Comparison of ENCODE assay signal across 14 cellular contexts in the genomic region with DNA sequence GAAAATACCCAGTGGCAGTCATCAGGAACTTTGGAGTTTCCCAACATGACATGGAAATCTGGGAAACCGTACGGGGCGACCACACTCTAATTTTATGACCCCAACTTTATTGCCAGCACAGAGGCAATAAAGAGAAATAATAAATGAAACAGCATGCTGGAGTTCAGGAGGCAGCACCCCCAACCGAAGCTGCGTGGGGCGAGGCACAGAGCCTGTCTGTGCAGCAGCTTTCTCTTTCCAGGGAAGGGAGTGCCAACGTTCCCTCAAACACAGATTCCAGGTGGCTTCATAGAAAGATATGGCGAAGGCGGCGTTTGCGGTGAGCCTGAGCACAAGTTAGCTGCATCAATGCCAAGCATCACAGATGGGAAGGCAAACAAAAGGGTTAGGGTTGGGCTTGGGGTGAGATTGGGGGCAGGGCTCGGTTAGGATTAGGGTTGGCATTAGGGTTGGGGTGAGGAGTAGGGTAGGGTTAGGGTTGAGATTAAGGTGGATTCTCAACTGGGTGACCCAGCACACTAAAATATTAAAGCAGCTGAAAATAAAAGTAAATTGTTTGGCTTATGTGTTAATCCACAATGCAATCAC.
DNase-seq lines count a peak whose midpoint lies in the region; ATAC-seq and TF ChIP-seq lines count a peak whose summit lies in the region.
"Had no signal": no experiment of that assay in that cellular context is flagged by ENCODE, and none has a peak within 500 bp of the region (broad histone marks: within the 10 kb centered on the region; RNA-seq: fewer than 3 reads in every experiment).

No MANE protein-coding gene starts in this region.

- 46 to 54% methylated on average over 12 of the region's 12 CpGs for WGBS in esophagus, 2 donors
- 23 to 43% methylated on average over 8 to 12 of the region's 12 CpGs for WGBS in transverse colon (ENCODE audit: low coverage in 1 of 2), 2 donors
- WGBS in psoas muscle, 3 donors = 48 to 74% (median 49%) methylated on average over 12 of the region's 12 CpGs

- in situ Hi-C loops in transverse colon (cut with MboI; ENCODE audit: low pct_ligation_motif_present in 1 of 4, low pct_unique_long_range_greater_than_20kb in 1 of 4, low sequenced_read_pairs in 3 of 4) = no loop called here

- H3K9me3 ChIP-seq in Peyer's patch (peaks cover 0 to 7% (median 0%) of the 10 kb centered on the region in 4 donors), esophagus (ENCODE audit: control insufficient read depth in 2 of 2, insufficient read depth in 1 of 2, low read depth in 1 of 2, low read length in 1 of 2) (peaks cover 7 to 11% of the 10 kb centered on the region in 2 donors), muscle layer of colon (ENCODE audit: low read length) (peaks cover 8% of the 10 kb centered on the region), transverse colon (peaks cover 0 to 6% of the 10 kb centered on the region in 2 donors), psoas muscle (peaks cover 5% of the 10 kb centered on the region)

- peaks cover 4 to 10% of the 10 kb centered on the region in 2 donors for H3K9me3 Mint-ChIP-seq in activated T-cell treated with anti-CD3 and anti-CD28 coated beads, Interleukin-2, amount 50 U/mL, for 72 hours

- peaks cover 0 to 12% (median 0%) of the 10 kb centered on the region in 4 donors for H3K4me1 ChIP-seq in Peyer's patch
- H3K4me1 ChIP-seq in esophagus (ENCODE audit: control insufficient read depth in 2 of 2, insufficient read depth in 2 of 2, low read length in 1 of 2) = peaks cover 4 to 7% of the 10 kb centered on the region in 2 donors
- H3K4me1 ChIP-seq in muscle layer of colon (ENCODE audit: insufficient read depth, low read length) = peaks cover 5% of the 10 kb centered on the region
- peaks cover 3 to 21% (median 19%) of the 10 kb centered on the region in 4 donors for H3K4me1 ChIP-seq in transverse colon
- no peaks in the 10 kb centered on the region for H3K4me1 ChIP-seq in psoas muscle
- H3K4me1 ChIP-seq: ascending aorta had no signal

- H3K36me3 ChIP-seq in Peyer's patch (no peaks in the 10 kb centered on the region), esophagus (ENCODE audit: control insufficient read depth in 2 of 2, insufficient read depth in 2 of 2, low read length in 1 of 2) (no peaks in the 10 kb centered on the region), muscle layer of colon (ENCODE audit: insufficient read depth, low read length) (no peaks in the 10 kb centered on the region), transverse colon (no peaks in the 10 kb centered on the region), psoas muscle (ENCODE audit: insufficient read depth in 1 of 2, low read depth in 1 of 2) (no peaks in the 10 kb centered on the region)
- H3K36me3 ChIP-seq: ascending aorta had no signal

- H3K4me1 Mint-ChIP-seq in activated T-cell treated with anti-CD3 and anti-CD28 coated beads, Interleukin-2, amount 50 U/mL, for 72 hours (ENCODE audit: low read depth) = no peaks in the 10 kb centered on the region

- no peak overlapping the region for H3K4me3 Mint-ChIP-seq in activated T-cell treated with anti-CD3 and anti-CD28 coated beads, Interleukin-2, amount 50 U/mL, for 72 hours
- H3K4me3 Mint-ChIP-seq: activated CD8-positive, alpha-beta T cell treated with anti-CD3 and anti-CD28 coated beads for 36 hours had no signal

- peak overlapping the region in 3 of 4 donors; percentile 51 to 73 (median 70) for H3K27ac ChIP-seq in Peyer's patch
- peak overlapping the region; percentile 67 to 75 for H3K27ac ChIP-seq in esophagus (ENCODE audit: low read depth in 2 of 2, low read length in 1 of 2)
- H3K27ac ChIP-seq in muscle layer of colon (ENCODE audit: low read depth, low read length) = peak overlapping the region; percentile 6
- peak overlapping the region; percentile 75 to 90 (median 86) for H3K27ac ChIP-seq in transverse colon
- H3K27ac ChIP-seq in psoas muscle = no peak overlapping the region
- H3K27ac ChIP-seq: ascending aorta, C4-2B had no signal

- TF ChIP-seq POLR2A in Peyer's patch (IDR thresholded peaks at IDR 0.05) = no peak
- no peak for TF ChIP-seq POLR2A in transverse colon (IDR thresholded peaks at IDR 0.05)

- no peak overlapping the region for H3K9ac ChIP-seq in muscle layer of colon (ENCODE audit: low read length)

- no peak overlapping the region for H3K27ac Mint-ChIP-seq in activated T-cell treated with anti-CD3 and anti-CD28 coated beads, Interleukin-2, amount 50 U/mL, for 72 hours
- H3K27ac Mint-ChIP-seq: activated CD8-positive, alpha-beta T cell treated with anti-CD3 and anti-CD28 coated beads for 36 hours had no signal

- TF ChIP-seq CTCF in Peyer's patch (IDR thresholded peaks at IDR 0.05) (no peak), transverse colon (IDR thresholded peaks at IDR 0.05) (no peak), psoas muscle (IDR thresholded peaks at IDR 0.05) (no peak)

- no peak for ATAC-seq in activated T-cell treated with anti-CD3 and anti-CD28 coated beads, Interleukin-2, amount 50 U/mL, for 72 hours (replicated peaks in 1 of 2)
- no peak for ATAC-seq in psoas muscle
- ATAC-seq: activated CD8-positive, alpha-beta T cell treated with anti-CD3 and anti-CD28 coated beads for 36 hours had no signal

- TF ChIP-seq EP300 in transverse colon (IDR thresholded peaks at IDR 0.05; ENCODE audit: low read depth) = no peak

- peaks cover 8 to 15% of the 10 kb centered on the region in 2 donors for H3K36me3 Mint-ChIP-seq in activated T-cell treated with anti-CD3 and anti-CD28 coated beads, Interleukin-2, amount 50 U/mL, for 72 hours (ENCODE audit: insufficient read depth in 2 of 2)

- peaks cover 44% of the 10 kb centered on the region for H3K27me3 Mint-ChIP-seq in activated T-cell treated with anti-CD3 and anti-CD28 coated beads, Interleukin-2, amount 50 U/mL, for 72 hours (ENCODE audit: low read depth)

- intact Hi-C loops in transverse colon (cut with DNase I; ENCODE audit: low total_unique reads) = no loop called here
- intact Hi-C loops in psoas muscle (cut with DNase I) = no loop called here

- H3K27me3 ChIP-seq in Peyer's patch (no peaks in the 10 kb centered on the region), esophagus (ENCODE audit: control insufficient read depth in 1 of 2, insufficient read depth in 2 of 2, low read length in 2 of 2) (no peaks in the 10 kb centered on the region), muscle layer of colon (ENCODE audit: control insufficient read depth in 1 of 2, insufficient read depth in 2 of 2, low read length in 2 of 2) (no peaks in the 10 kb centered on the region), transverse colon (no peaks in the 10 kb centered on the region), psoas muscle (ENCODE audit: insufficient read depth in 3 of 3, low read length in 2 of 3) (peaks cover 0 to 14% (median 8%) of the 10 kb centered on the region in 3 donors)
- H3K27me3 ChIP-seq: ascending aorta had no signal

- H3K4me3 ChIP-seq in Peyer's patch = no peak overlapping the region
- no peak overlapping the region for H3K4me3 ChIP-seq in esophagus (ENCODE audit: low read depth in 1 of 2, low read length in 2 of 2)
- H3K4me3 ChIP-seq in muscle layer of colon (ENCODE audit: low read depth in 1 of 2, low read length in 2 of 2) = peak overlapping the region in 1 of 2 donors; percentile 28
- peak overlapping the region in 2 of 4 donors; percentile 20 to 22 for H3K4me3 ChIP-seq in transverse colon
- no peak overlapping the region for H3K4me3 ChIP-seq in psoas muscle

- peak in 2 of 3 donors; percentile 77 to 78 for DNase-seq in Peyer's patch
- DNase-seq in transverse colon = peak; percentile 84
- no peak for DNase-seq in activated T-cell treated with anti-CD3 and anti-CD28 coated beads, Interleukin-2, amount 50 U/mL, for 72 hours
- no peak for DNase-seq in DMS79 treated with DMSO at 0.1 percent for 48 hours (lab: John Stamatoyannopoulos, UW)
- DNase-seq in DMS53 (lab: John Stamatoyannopoulos, UW) = no peak
- no peak for DNase-seq in psoas muscle
- DNase-seq: activated CD8-positive, alpha-beta T cell treated with anti-CD3 and anti-CD28 coated beads for 36 hours; MV-4-11; NCI-H2171; stimulated activated CD4-positive, alpha-beta T cell treated with anti-CD3 and anti-CD28 coated beads, Interleukin-2, amount 100 ng/mL, for 24 hours had no signal

Comparison
In these comparisons a context has a peak if more than half of its experiments do, and no peak if none do; other contexts are left out.
1. DNase-seq: peak in Peyer's patch (2 of 3) and transverse colon (single experiment); none in activated T-cell treated with anti-CD3 and anti-CD28 coated beads, Interleukin-2, amount 50 U/mL, for 72 hours (0 of 2), DMS79 treated with DMSO at 0.1 percent for 48 hours (single experiment), DMS53 (single experiment) and psoas muscle (0 of 2).